21 cellular contexts compared by ENCODE assay signal in the genomic region with DNA sequence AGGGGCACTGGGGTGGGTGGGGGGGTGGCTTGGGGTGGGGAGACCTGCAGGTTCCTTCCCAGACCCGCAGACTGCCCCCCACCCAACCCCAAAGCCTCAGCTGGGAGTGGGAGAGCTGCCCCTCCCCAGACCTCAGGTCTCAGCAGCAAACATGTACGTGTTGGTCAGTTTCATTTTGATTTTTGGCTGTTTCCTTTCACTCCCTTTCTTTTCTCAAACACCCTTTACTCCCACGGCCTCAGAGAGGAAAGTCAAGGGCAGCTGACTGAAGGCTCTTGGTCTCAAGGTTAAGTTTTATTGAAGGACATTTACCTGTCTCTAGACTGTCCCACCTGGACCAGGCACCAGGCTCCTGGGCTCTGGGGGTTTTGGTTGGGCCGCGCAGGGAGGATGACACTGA. TPM values are rescaled to one million over a fixed set of nuclear protein-coding genes. Genes with fewer than 3 reads are reported as not detected.
DNase-seq lines count a peak whose midpoint lies in the region; ATAC-seq, FAIRE-seq and TF ChIP-seq lines count a peak whose summit lies in the region.
"Had no signal": no experiment of that assay in that cellular context is flagged by ENCODE, and none has a peak within 500 bp of the region (broad histone marks: within the 10 kb centered on the region; RNA-seq: fewer than 3 reads in every experiment).

No MANE protein-coding gene starts in this region.

- FAIRE-seq in H1 (lab: Jason Lieb, UNC) = no peak
- FAIRE-seq: endothelial cell of umbilical vein, RCC 7860 had no signal

- no peaks in the 10 kb centered on the region for H3K9me2 ChIP-seq in Loucy (replicated peaks; ENCODE audit: low read depth, low read length)

- H3K4me3 ChIP-seq in Loucy (ENCODE audit: low read length, poor library complexity, severe bottlenecking) (peak overlapping the region; percentile 62), H1 (ENCODE audit: extremely low read depth in 1 of 4, insufficient read depth in 2 of 4, low read depth in 3 of 4, low read length in 4 of 4) (no peak overlapping the region), skeletal muscle satellite cell (ENCODE audit: low read length) (no peak overlapping the region)
- H3K4me3 ChIP-seq: body of pancreas, HAP-1, SK-N-MC had no signal

- H3K9me3 ChIP-seq in Loucy (ENCODE audit: insufficient read depth, low read depth, low read length) (no peaks in the 10 kb centered on the region), H1 (ENCODE audit: insufficient read depth in 2 of 2, low read depth in 1 of 2, low read length in 1 of 2) (no peaks in the 10 kb centered on the region), skeletal muscle satellite cell (replicated peaks; ENCODE audit: low read length) (no peaks in the 10 kb centered on the region)
- H3K9me3 ChIP-seq: body of pancreas, HAP-1 had no signal

- no peaks in the 10 kb centered on the region for H3K79me1 ChIP-seq in H1 (ENCODE audit: low read depth, low read length)

- no peak overlapping the region for H3K4ac ChIP-seq in H1 (replicated peaks; ENCODE audit: insufficient read length, low read depth, low read length)

- no peak for TF ChIP-seq RAD21 in H1 (IDR thresholded peaks at IDR 0.05 in 1 of 2, conservative IDR thresholded peaks at IDR 0.05 in 1 of 2; ENCODE audit: low read depth in 2 of 2, low read length in 2 of 2)

- POLR2A ChIA-PET in H1 (lab: Charles Lee; ENCODE audit: partially characterized antibody) = interaction anchor here (0.9 to 1.9 kb wide), 7 partner anchors 11 to 49 kb away, joined by 3 to 10 read pairs (median 4); no protein-coding TSS in a partner anchor

- no peak overlapping the region for H4K5ac ChIP-seq in H1 (ENCODE audit: insufficient read length, low read depth, low read length)

- no peaks in the 10 kb centered on the region for H3K36me3 Mint-ChIP-seq in activated T-cell treated with anti-CD3 and anti-CD28 coated beads, Interleukin-2, amount 50 U/mL, for 4 hours (ENCODE audit: insufficient read depth)
- H3K36me3 Mint-ChIP-seq: activated naive CD4-positive, alpha-beta T cell treated with anti-CD3 and anti-CD28 coated beads, Interleukin-2, amount 10 ng/mL, durations not matched to agents 7 days and 5 days; memory B cell; stimulated activated naive B cell treated with anti-CD40 and anti-IgM and Interleukin-4, amounts not matched to agents 10 μg/mL and 1 μg/mL and 100 μg/mL, for 72 hours had no signal

- H3K18ac ChIP-seq in H1 (ENCODE audit: extremely low read depth, low read length) = no peak overlapping the region; the same call in 1 of the 2 replicates

- ATAC-seq in activated T-cell treated with anti-CD3 and anti-CD28 coated beads, Interleukin-2, amount 50 U/mL, for 4 hours = no peak
- ATAC-seq: body of pancreas, foreskin keratinocyte had no signal

- 0 out of 2 replicates have a peak overlapping the region, but pooled peaks have one; percentile 9 for H2AK5ac ChIP-seq in H1 (ENCODE audit: low read depth, low read length)

- H2BK12ac ChIP-seq in H1 (ENCODE audit: low read depth, low read length) = peak overlapping the region; percentile 35; the same call in 1 of the 2 replicates

- H2BK120ac ChIP-seq in H1 (replicated peaks; ENCODE audit: low read depth, low read length) = no peak overlapping the region

- H3K27me3 ChIP-seq in Loucy (ENCODE audit: insufficient read depth, low read length, poor library complexity, severe bottlenecking) (no peaks in the 10 kb centered on the region), H1 (replicated peaks in 1 of 4; ENCODE audit: control insufficient read depth in 3 of 4, extremely low read depth in 1 of 4, insufficient read depth in 3 of 4, low read length in 3 of 4) (peaks cover 0 to 5% (median 3%) of the 10 kb centered on the region in 4 experiments; a peak in 4 of 7 replicates), skeletal muscle satellite cell (ENCODE audit: control insufficient read depth, insufficient read depth, low read length) (peaks cover 55% of the 10 kb centered on the region)

- no peaks in the 10 kb centered on the region for H3K36me3 ChIP-seq in Loucy (ENCODE audit: insufficient read depth, low read length)
- H3K36me3 ChIP-seq in H1 (ENCODE audit: control insufficient read depth in 2 of 4, insufficient read depth in 4 of 4, low read length in 3 of 4) = no peaks in the 10 kb centered on the region
- H3K36me3 ChIP-seq in skeletal muscle satellite cell (ENCODE audit: insufficient read depth, low read length) = no peaks in the 10 kb centered on the region
- H3K36me3 ChIP-seq: HAP-1 had no signal

- H4K20me1 ChIP-seq in Loucy (ENCODE audit: insufficient read depth, low read length, poor library complexity, severe bottlenecking) (no peaks in the 10 kb centered on the region), H1 (replicated peaks in 1 of 2; ENCODE audit: control insufficient read depth in 1 of 2, insufficient read depth in 2 of 2, low read length in 2 of 2) (no peaks in the 10 kb centered on the region)

- H3K23me2 ChIP-seq in H1 (ENCODE audit: low read depth, low read length) = peaks cover 9% of the 10 kb centered on the region; the same call in 1 of the 2 replicates

- TF ChIP-seq POLR2A in H1 (IDR thresholded peaks at IDR 0.05; ENCODE audit: control extremely low read depth in 1 of 2, low read depth in 2 of 2, low read length in 2 of 2) = no peak

- H2BK5ac ChIP-seq in H1 (ENCODE audit: low read depth, low read length) = no peak overlapping the region

- H3K4me1 ChIP-seq in Loucy (ENCODE audit: insufficient read depth, low read length, poor library complexity, severe bottlenecking) (peaks cover 4% of the 10 kb centered on the region), H1 (replicated peaks in 1 of 4; ENCODE audit: control insufficient read depth in 3 of 4, insufficient read depth in 4 of 4, low read length in 3 of 4) (peaks cover 6 to 27% (median 20%) of the 10 kb centered on the region in 4 experiments), skeletal muscle satellite cell (ENCODE audit: control insufficient read depth, insufficient read depth, low read length) (peaks cover 4% of the 10 kb centered on the region)
- H3K4me1 ChIP-seq: foreskin keratinocyte had no signal

- no peaks in the 10 kb centered on the region for H3F3A ChIP-seq in Loucy (ENCODE audit: low read depth)

- no peak overlapping the region for H3K23ac ChIP-seq in H1 (ENCODE audit: insufficient read length)

- no peak for TF ChIP-seq EP300 in H1 (IDR thresholded peaks at IDR 0.05; ENCODE audit: borderline replicate concordance in 1 of 2, low read depth in 2 of 2, low read length in 2 of 2)

- WGBS in H1 (ENCODE audit: extremely low coverage in 1 of 2, insufficient coverage in 1 of 2, insufficient read length in 1 of 2, insufficient replicate concordance in 2 of 2, low coverage in 1 of 2, low lambda C conversion rate in 2 of 2, missing lambda C conversion rate in 1 of 2), 2 experiments = 79% methylated on average over 4 of the region's 5 CpGs; no CpG with 5 or more reads in 1 of the 2 experiments

- no peak overlapping the region for H3K27ac ChIP-seq in H1 (ENCODE audit: low read depth, low read length)
- H3K27ac ChIP-seq: body of pancreas, foreskin keratinocyte, SK-N-MC had no signal

- peak overlapping the region; percentile 51 for H3K4me2 ChIP-seq in Loucy (ENCODE audit: low read depth, low read length, poor library complexity, severe bottlenecking)
- peak overlapping the region in 1 of 2 experiments; percentile 77; a peak in 2 of 4 replicates for H3K4me2 ChIP-seq in H1 (ENCODE audit: insufficient read depth in 1 of 2, low read depth in 2 of 2, low read length in 2 of 2)
- peak overlapping the region; percentile 54 for H3K4me2 ChIP-seq in skeletal muscle satellite cell (ENCODE audit: low read length)

- no peaks in the 10 kb centered on the region for H3K9me3 Mint-ChIP-seq in activated T-cell treated with anti-CD3 and anti-CD28 coated beads, Interleukin-2, amount 50 U/mL, for 4 hours
- H3K9me3 Mint-ChIP-seq: activated naive CD4-positive, alpha-beta T cell treated with anti-CD3 and anti-CD28 coated beads, Interleukin-2, amount 10 ng/mL, durations not matched to agents 7 days and 5 days; memory B cell; stimulated activated naive B cell treated with anti-CD40 and anti-IgM and Interleukin-4, amounts not matched to agents 10 μg/mL and 1 μg/mL and 100 μg/mL, for 72 hours had no signal

- CTCF ChIA-PET in H1 (lab: Charles Lee; ENCODE audit: partially characterized antibody) = interaction anchor here (0.6 to 4.8 kb wide), 5 partner anchors 38 to 480 kb away, joined by 3 to 26 read pairs (median 5); no protein-coding TSS in a partner anchor

- H3K4me1 Mint-ChIP-seq in activated T-cell treated with anti-CD3 and anti-CD28 coated beads, Interleukin-2, amount 50 U/mL, for 4 hours (ENCODE audit: low read depth) = peaks cover 12% of the 10 kb centered on the region

- H3K9ac ChIP-seq in Loucy (ENCODE audit: low read depth, low read length, poor library complexity, severe bottlenecking) = no peak overlapping the region
- H3K9ac ChIP-seq in H1 (replicated peaks in 1 of 4; ENCODE audit: extremely low read depth in 1 of 4, low read depth in 3 of 4, low read length in 3 of 4) = no peak overlapping the region
- no peak overlapping the region for H3K9ac ChIP-seq in skeletal muscle satellite cell (ENCODE audit: low read depth, low read length)

- no peaks in the 10 kb centered on the region for H3K79me2 ChIP-seq in Loucy (ENCODE audit: insufficient read depth, low read length)
- no peaks in the 10 kb centered on the region for H3K79me2 ChIP-seq in H1 (ENCODE audit: control insufficient read depth in 1 of 2, insufficient read depth in 2 of 2, low read length in 2 of 2)

- H2BK20ac ChIP-seq in H1 (ENCODE audit: low read length) = 0 out of 2 replicates have a peak overlapping the region, but pooled peaks have one; percentile 15

- H3K4me3 Mint-ChIP-seq in activated T-cell treated with anti-CD3 and anti-CD28 coated beads, Interleukin-2, amount 50 U/mL, for 4 hours = peak overlapping the region; percentile 6
- H3K4me3 Mint-ChIP-seq: activated naive CD4-positive, alpha-beta T cell treated with anti-CD3 and anti-CD28 coated beads, Interleukin-2, amount 10 ng/mL, durations not matched to agents 7 days and 5 days had no signal

- no peak for TF ChIP-seq CTCF in Loucy (conservative IDR thresholded peaks at IDR 0.05; ENCODE audit: low read length)
- TF ChIP-seq CTCF in H1 (IDR thresholded peaks at IDR 0.05; ENCODE audit: control extremely low read depth in 1 of 3, insufficient read depth in 1 of 3, low read depth in 1 of 3, low read length in 3 of 3) = no peak

- no peak overlapping the region for H3K14ac ChIP-seq in H1 (ENCODE audit: insufficient read length)

- DNase-seq in activated T-cell treated with anti-CD3 and anti-CD28 coated beads, Interleukin-2, amount 50 U/mL, for 4 hours = no peak
- no peak for DNase-seq in activated T-cell treated with anti-CD3 and anti-CD28 coated beads, Interleukin-2, amount 50 U/mL, for 48 hours
- DNase-seq in H1 (ENCODE audit: low read depth in 1 of 2, low spot score in 2 of 2) = no peak
- DNase-seq in HCEC 1CT = no peak
- DNase-seq in midbrain (lab: John Stamatoyannopoulos, UW) = no peak
- no peak for DNase-seq in DMS153 (lab: John Stamatoyannopoulos, UW)
- DNase-seq: activated CD8-positive, alpha-beta memory T cell treated with anti-CD3 and anti-CD28 coated beads, Interleukin-2, amount 50 U/mL, for 4 hours; activated naive CD4-positive, alpha-beta T cell treated with anti-CD3 and anti-CD28 coated beads, Interleukin-2, amount 10 ng/mL, durations not matched to agents 7 days and 5 days; body of pancreas; cortex of kidney; foreskin keratinocyte; NCI-H1694; stimulated activated naive B cell treated with anti-CD40 and anti-IgM and Interleukin-4, amounts not matched to agents 10 μg/mL and 1 μg/mL and 100 μg/mL, for 72 hours; trophoblast cell had no signal

- no peak overlapping the region for H4K91ac ChIP-seq in H1 (replicated peaks; ENCODE audit: insufficient read length, low read length)

- peaks cover 35% of the 10 kb centered on the region for H3K27me3 Mint-ChIP-seq in activated T-cell treated with anti-CD3 and anti-CD28 coated beads, Interleukin-2, amount 50 U/mL, for 4 hours (ENCODE audit: low read depth)

- no peak overlapping the region for H4K8ac ChIP-seq in H1 (ENCODE audit: extremely low read depth, insufficient read depth, low read length)

- H3K56ac ChIP-seq in H1 (replicated peaks; ENCODE audit: insufficient read length, low read depth, low read length) = no peak overlapping the region

- H2BK15ac ChIP-seq in H1 (ENCODE audit: low read length) = no peak overlapping the region; the same call in 1 of the 2 replicates

- H2AFZ ChIP-seq in Loucy (ENCODE audit: low read length) (peak overlapping the region; percentile 88), H1 (ENCODE audit: low read length) (no peak overlapping the region)

RNA-seq across cellular contexts. Expression of gene HSPB1, which starts 34.1 kb away (rescaled TPM):
- 10 to 100 TPM; 50.3 to 57.0 (median 53.8) TPM for total RNA-seq in activated T-cell treated with anti-CD3 and anti-CD28 coated beads, Interleukin-2, amount 50 U/mL, for 4 hours
- 165 and 194 TPM in 2 replicates for total RNA-seq in H1 (2021; fragmentation: NEBNext Ultra II Directional; extraction: Animal tissue kit (Norgen Biotek cat#: 25700))
- polyA plus RNA-seq in H1 (2011; rRNA removed) = 254 and 440 TPM in 2 replicates
- polyA plus RNA-seq in H1 (2011; cell fraction: cytosol; rRNA removed) = 140 TPM
- 158 TPM for polyA plus RNA-seq in H1 (2011; cell fraction: nucleus; rRNA removed)
- 103 to 239 TPM (median 205 TPM) in 4 replicates for polyA plus RNA-seq in H1 (2012, experiment 1 of 2)
- 130 TPM for polyA plus RNA-seq in H1 (2012, experiment 2 of 2)
- 200 TPM for polyA plus RNA-seq in H1 (2013, experiment 1 of 2)
- 202 TPM for polyA plus RNA-seq in H1 (2013, experiment 2 of 2)
- 12.2 and 16.7 TPM in 2 replicates for polyA minus RNA-seq in H1 (2011; rRNA and poly(A)+ RNA removed)
- 52.6 TPM for polyA minus RNA-seq in H1 (2011; cell fraction: cytosol; rRNA and poly(A)+ RNA removed)
- polyA minus RNA-seq in H1 (2011; cell fraction: nucleus; rRNA and poly(A)+ RNA removed) = 46.7 TPM
- total RNA-seq in skeletal muscle satellite cell (2012; rRNA removed) = 104 and 141 TPM in 2 replicates
